2 cellular contexts compared by ENCODE assay signal in the genomic region with DNA sequence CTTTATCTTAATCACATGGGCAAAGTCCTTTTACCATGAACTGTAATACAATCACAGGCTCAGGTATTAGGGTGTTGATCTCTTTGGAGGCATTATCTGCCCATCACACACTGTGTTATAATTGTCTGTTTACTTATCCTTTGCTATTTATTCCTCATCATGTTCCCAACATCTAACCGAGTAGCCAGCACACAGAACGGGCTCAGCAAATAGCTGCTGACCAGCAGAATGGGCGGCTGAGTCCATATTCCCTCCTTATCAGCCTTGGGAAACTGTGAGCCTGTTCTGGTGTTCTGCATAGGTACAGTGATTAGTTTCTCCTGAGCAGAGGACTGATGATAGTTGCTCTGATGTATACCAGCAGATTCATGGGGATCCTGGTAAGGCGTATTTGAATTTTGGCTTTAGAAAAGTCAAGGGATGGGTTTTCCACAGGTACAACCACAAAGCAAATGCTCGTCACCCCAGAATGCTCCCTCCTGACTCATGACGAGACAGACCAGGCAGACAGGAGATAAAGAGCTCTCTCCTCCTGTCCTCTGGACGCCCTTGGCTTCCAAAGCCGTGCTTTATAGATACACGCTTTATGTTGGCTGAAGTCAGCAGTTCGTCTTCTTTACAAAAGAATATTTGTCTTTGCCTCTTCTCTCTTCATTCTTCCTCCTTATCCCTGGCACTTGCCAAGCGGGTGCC.
TF ChIP-seq lines count a peak whose summit lies in the region.

No MANE protein-coding gene starts in this region.

TF ChIP-seq in GM23338, 12 proteins besides CTCF, POLR2A, EP300 and RAD21 (continued from another document):
- TF ChIP-seq, protein P1, sequence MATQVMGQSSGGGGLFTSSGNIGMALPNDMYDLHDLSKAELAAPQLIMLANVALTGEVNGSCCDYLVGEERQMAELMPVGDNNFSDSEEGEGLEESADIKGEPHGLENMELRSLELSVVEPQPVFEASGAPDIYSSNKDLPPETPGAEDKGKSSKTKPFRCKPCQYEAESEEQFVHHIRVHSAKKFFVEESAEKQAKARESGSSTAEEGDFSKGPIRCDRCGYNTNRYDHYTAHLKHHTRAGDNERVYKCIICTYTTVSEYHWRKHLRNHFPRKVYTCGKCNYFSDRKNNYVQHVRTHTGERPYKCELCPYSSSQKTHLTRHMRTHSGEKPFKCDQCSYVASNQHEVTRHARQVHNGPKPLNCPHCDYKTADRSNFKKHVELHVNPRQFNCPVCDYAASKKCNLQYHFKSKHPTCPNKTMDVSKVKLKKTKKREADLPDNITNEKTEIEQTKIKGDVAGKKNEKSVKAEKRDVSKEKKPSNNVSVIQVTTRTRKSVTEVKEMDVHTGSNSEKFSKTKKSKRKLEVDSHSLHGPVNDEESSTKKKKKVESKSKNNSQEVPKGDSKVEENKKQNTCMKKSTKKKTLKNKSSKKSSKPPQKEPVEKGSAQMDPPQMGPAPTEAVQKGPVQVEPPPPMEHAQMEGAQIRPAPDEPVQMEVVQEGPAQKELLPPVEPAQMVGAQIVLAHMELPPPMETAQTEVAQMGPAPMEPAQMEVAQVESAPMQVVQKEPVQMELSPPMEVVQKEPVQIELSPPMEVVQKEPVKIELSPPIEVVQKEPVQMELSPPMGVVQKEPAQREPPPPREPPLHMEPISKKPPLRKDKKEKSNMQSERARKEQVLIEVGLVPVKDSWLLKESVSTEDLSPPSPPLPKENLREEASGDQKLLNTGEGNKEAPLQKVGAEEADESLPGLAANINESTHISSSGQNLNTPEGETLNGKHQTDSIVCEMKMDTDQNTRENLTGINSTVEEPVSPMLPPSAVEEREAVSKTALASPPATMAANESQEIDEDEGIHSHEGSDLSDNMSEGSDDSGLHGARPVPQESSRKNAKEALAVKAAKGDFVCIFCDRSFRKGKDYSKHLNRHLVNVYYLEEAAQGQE (IDR thresholded peaks at IDR 0.05; ENCODE audit: unreplicated experiment): no peak
- TF ChIP-seq ZNF114 (CRISPR knock-in tag; IDR thresholded peaks at IDR 0.05): no peak
- TF ChIP-seq NANOG (IDR thresholded peaks at IDR 0.05; ENCODE audit: borderline replicate concordance): no peak
- TF ChIP-seq, protein P2, sequence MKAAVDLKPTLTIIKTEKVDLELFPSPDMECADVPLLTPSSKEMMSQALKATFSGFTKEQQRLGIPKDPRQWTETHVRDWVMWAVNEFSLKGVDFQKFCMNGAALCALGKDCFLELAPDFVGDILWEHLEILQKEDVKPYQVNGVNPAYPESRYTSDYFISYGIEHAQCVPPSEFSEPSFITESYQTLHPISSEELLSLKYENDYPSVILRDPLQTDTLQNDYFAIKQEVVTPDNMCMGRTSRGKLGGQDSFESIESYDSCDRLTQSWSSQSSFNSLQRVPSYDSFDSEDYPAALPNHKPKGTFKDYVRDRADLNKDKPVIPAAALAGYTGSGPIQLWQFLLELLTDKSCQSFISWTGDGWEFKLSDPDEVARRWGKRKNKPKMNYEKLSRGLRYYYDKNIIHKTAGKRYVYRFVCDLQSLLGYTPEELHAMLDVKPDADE (IDR thresholded peaks at IDR 0.05): no peak
- TF ChIP-seq, protein P3, sequence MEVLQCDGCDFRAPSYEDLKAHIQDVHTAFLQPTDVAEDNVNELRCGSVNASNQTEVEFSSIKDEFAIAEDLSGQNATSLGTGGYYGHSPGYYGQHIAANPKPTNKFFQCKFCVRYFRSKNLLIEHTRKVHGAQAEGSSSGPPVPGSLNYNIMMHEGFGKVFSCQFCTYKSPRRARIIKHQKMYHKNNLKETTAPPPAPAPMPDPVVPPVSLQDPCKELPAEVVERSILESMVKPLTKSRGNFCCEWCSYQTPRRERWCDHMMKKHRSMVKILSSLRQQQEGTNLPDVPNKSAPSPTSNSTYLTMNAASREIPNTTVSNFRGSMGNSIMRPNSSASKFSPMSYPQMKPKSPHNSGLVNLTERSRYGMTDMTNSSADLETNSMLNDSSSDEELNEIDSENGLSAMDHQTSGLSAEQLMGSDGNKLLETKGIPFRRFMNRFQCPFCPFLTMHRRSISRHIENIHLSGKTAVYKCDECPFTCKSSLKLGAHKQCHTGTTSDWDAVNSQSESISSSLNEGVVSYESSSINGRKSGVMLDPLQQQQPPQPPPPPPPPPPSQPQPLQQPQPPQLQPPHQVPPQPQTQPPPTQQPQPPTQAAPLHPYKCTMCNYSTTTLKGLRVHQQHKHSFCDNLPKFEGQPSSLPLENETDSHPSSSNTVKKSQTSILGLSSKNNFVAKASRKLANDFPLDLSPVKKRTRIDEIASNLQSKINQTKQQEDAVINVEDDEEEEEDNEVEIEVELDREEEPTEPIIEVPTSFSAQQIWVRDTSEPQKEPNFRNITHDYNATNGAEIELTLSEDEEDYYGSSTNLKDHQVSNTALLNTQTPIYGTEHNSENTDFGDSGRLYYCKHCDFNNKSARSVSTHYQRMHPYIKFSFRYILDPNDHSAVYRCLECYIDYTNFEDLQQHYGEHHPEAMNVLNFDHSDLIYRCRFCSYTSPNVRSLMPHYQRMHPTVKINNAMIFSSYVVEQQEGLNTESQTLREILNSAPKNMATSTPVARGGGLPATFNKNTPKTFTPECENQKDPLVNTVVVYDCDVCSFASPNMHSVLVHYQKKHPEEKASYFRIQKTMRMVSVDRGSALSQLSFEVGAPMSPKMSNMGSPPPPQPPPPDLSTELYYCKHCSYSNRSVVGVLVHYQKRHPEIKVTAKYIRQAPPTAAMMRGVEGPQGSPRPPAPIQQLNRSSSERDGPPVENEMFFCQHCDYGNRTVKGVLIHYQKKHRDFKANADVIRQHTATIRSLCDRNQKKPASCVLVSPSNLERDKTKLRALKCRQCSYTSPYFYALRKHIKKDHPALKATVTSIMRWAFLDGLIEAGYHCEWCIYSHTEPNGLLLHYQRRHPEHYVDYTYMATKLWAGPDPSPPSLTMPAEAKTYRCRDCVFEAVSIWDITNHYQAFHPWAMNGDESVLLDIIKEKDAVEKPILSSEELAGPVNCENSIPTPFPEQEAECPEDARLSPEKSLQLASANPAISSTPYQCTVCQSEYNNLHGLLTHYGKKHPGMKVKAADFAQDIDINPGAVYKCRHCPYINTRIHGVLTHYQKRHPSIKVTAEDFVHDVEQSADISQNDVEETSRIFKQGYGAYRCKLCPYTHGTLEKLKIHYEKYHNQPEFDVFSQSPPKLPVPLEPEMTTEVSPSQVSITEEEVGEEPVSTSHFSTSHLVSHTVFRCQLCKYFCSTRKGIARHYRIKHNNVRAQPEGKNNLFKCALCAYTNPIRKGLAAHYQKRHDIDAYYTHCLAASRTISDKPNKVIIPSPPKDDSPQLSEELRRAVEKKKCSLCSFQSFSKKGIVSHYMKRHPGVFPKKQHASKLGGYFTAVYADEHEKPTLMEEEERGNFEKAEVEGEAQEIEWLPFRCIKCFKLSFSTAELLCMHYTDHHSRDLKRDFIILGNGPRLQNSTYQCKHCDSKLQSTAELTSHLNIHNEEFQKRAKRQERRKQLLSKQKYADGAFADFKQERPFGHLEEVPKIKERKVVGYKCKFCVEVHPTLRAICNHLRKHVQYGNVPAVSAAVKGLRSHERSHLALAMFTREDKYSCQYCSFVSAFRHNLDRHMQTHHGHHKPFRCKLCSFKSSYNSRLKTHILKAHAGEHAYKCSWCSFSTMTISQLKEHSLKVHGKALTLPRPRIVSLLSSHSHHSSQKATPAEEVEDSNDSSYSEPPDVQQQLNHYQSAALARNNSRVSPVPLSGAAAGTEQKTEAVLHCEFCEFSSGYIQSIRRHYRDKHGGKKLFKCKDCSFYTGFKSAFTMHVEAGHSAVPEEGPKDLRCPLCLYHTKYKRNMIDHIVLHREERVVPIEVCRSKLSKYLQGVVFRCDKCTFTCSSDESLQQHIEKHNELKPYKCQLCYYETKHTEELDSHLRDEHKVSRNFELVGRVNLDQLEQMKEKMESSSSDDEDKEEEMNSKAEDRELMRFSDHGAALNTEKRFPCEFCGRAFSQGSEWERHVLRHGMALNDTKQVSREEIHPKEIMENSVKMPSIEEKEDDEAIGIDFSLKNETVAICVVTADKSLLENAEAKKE (CRISPR knock-in tag; IDR thresholded peaks at IDR 0.05): no peak

TF ChIP-seq in liver, 16 proteins besides CTCF, POLR2A, EP300 and RAD21 (continued from another document):
- TF ChIP-seq, protein P1 (IDR thresholded peaks at IDR 0.05): peak; percentile 40
- TF ChIP-seq SP1 (IDR thresholded peaks at IDR 0.05): no peak
- no peak for TF ChIP-seq FOXA1 (IDR thresholded peaks at IDR 0.05)
- no peak for TF ChIP-seq GABPA (IDR thresholded peaks at IDR 0.05 in 1 of 2, conservative IDR thresholded peaks at IDR 0.05 in 1 of 2)
- TF ChIP-seq, protein P4, sequence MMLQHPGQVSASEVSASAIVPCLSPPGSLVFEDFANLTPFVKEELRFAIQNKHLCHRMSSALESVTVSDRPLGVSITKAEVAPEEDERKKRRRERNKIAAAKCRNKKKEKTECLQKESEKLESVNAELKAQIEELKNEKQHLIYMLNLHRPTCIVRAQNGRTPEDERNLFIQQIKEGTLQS (IDR thresholded peaks at IDR 0.05): no peak
- TF ChIP-seq, protein P5, sequence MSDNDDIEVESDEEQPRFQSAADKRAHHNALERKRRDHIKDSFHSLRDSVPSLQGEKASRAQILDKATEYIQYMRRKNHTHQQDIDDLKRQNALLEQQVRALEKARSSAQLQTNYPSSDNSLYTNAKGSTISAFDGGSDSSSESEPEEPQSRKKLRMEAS (IDR thresholded peaks at IDR 0.05): no peak
- no peak for TF ChIP-seq TAF1 (conservative IDR thresholded peaks at IDR 0.05)
- TF ChIP-seq, protein P6, sequence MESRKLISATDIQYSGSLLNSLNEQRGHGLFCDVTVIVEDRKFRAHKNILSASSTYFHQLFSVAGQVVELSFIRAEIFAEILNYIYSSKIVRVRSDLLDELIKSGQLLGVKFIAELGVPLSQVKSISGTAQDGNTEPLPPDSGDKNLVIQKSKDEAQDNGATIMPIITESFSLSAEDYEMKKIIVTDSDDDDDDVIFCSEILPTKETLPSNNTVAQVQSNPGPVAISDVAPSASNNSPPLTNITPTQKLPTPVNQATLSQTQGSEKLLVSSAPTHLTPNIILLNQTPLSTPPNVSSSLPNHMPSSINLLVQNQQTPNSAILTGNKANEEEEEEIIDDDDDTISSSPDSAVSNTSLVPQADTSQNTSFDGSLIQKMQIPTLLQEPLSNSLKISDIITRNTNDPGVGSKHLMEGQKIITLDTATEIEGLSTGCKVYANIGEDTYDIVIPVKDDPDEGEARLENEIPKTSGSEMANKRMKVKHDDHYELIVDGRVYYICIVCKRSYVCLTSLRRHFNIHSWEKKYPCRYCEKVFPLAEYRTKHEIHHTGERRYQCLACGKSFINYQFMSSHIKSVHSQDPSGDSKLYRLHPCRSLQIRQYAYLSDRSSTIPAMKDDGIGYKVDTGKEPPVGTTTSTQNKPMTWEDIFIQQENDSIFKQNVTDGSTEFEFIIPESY (IDR thresholded peaks at IDR 0.05): no peak
- TF ChIP-seq NR2F2 (IDR thresholded peaks at IDR 0.05): no peak
- no peak for TF ChIP-seq HNF4A (conservative IDR thresholded peaks at IDR 0.05)
- no peak for TF ChIP-seq JUND (IDR thresholded peaks at IDR 0.05)
- TF ChIP-seq FOXA2 (IDR thresholded peaks at IDR 0.05): peak; percentile 8
- no peak for TF ChIP-seq YY1 (IDR thresholded peaks at IDR 0.05)
